18 cellular contexts compared by ENCODE assay signal in genomic region chr5:158273035-158273434, GRCh38.
"Had no signal": no experiment of that assay in that cellular context is flagged by ENCODE, and none has a peak within 500 bp of the region (broad histone marks: within the 10 kb centered on the region; RNA-seq: fewer than 3 reads in every experiment).

No MANE protein-coding gene starts in this region.

- H3K9me3 Mint-ChIP-seq: activated CD8-positive, alpha-beta T cell treated with anti-CD3 and anti-CD28 coated beads for 36 hours; activated naive CD8-positive, alpha-beta T cell treated with anti-CD3 and anti-CD28 coated beads, Interleukin-2, amount 10 ng/mL, durations not matched to agents 7 days and 5 days; type B pancreatic cell had no signal

- ATAC-seq: activated CD8-positive, alpha-beta T cell treated with anti-CD3 and anti-CD28 coated beads for 36 hours; activated T-cell treated with anti-CD3 and anti-CD28 coated beads, Interleukin-2, amount 50 U/mL, for 72 hours; T-cell had no signal

- H3K36me3 ChIP-seq: esophagus squamous epithelium, sigmoid colon had no signal

- DNase-seq: activated CD4-positive, alpha-beta T cell treated with anti-CD3 and anti-CD28 coated beads for 4 hours; activated CD8-positive, alpha-beta memory T cell treated with anti-CD3 and anti-CD28 coated beads, Interleukin-2, amount 50 U/mL, for 4 hours; activated CD8-positive, alpha-beta T cell treated with anti-CD3 and anti-CD28 coated beads for 36 hours; activated naive CD8-positive, alpha-beta T cell treated with anti-CD3 and anti-CD28 coated beads, Interleukin-2, amount 10 ng/mL, durations not matched to agents 7 days and 5 days; activated T-cell treated with anti-CD3 and anti-CD28 coated beads, Interleukin-2, amount 50 U/mL, for 72 hours; anterior cingulate cortex; dermis blood vessel endothelial cell; esophagus squamous epithelium; foreskin fibroblast; naive B cell; occipital lobe; sigmoid colon; stimulated activated naive CD4-positive, alpha-beta T cell treated with Interleukin-2 at 50 U/mL for 16 hours; T-cell had no signal

- H3K4me3 Mint-ChIP-seq: activated CD8-positive, alpha-beta T cell treated with anti-CD3 and anti-CD28 coated beads for 36 hours; activated naive CD8-positive, alpha-beta T cell treated with anti-CD3 and anti-CD28 coated beads, Interleukin-2, amount 10 ng/mL, durations not matched to agents 7 days and 5 days; activated T-cell treated with anti-CD3 and anti-CD28 coated beads, Interleukin-2, amount 50 U/mL, for 72 hours; naive B cell; T-cell; type B pancreatic cell had no signal

- H3K27me3 Mint-ChIP-seq: activated CD8-positive, alpha-beta T cell treated with anti-CD3 and anti-CD28 coated beads for 36 hours; activated naive CD8-positive, alpha-beta T cell treated with anti-CD3 and anti-CD28 coated beads, Interleukin-2, amount 10 ng/mL, durations not matched to agents 7 days and 5 days; T-cell had no signal

- H3K4me1 Mint-ChIP-seq: activated naive CD8-positive, alpha-beta T cell treated with anti-CD3 and anti-CD28 coated beads, Interleukin-2, amount 10 ng/mL, durations not matched to agents 7 days and 5 days; naive B cell; T-cell had no signal

- H3K27me3 ChIP-seq: esophagus squamous epithelium, sigmoid colon had no signal

- H3K4me1 ChIP-seq: esophagus squamous epithelium, sigmoid colon had no signal

- H3K4me3 ChIP-seq: esophagus squamous epithelium, lung, sigmoid colon had no signal

- H3K36me3 Mint-ChIP-seq: activated naive CD8-positive, alpha-beta T cell treated with anti-CD3 and anti-CD28 coated beads, Interleukin-2, amount 10 ng/mL, durations not matched to agents 7 days and 5 days; T-cell had no signal

- H3K27ac Mint-ChIP-seq: activated CD8-positive, alpha-beta T cell treated with anti-CD3 and anti-CD28 coated beads for 36 hours; activated naive CD8-positive, alpha-beta T cell treated with anti-CD3 and anti-CD28 coated beads, Interleukin-2, amount 10 ng/mL, durations not matched to agents 7 days and 5 days; activated T-cell treated with anti-CD3 and anti-CD28 coated beads, Interleukin-2, amount 50 U/mL, for 72 hours; naive B cell; progenitor cell of endocrine pancreas; T-cell; type B pancreatic cell had no signal

- H3K27ac ChIP-seq: esophagus squamous epithelium, sigmoid colon, VCaP had no signal

- H3K9me3 ChIP-seq: esophagus squamous epithelium, sigmoid colon had no signal
